Comparison of ENCODE assay signal across 8 cellular contexts in the genomic region with DNA sequence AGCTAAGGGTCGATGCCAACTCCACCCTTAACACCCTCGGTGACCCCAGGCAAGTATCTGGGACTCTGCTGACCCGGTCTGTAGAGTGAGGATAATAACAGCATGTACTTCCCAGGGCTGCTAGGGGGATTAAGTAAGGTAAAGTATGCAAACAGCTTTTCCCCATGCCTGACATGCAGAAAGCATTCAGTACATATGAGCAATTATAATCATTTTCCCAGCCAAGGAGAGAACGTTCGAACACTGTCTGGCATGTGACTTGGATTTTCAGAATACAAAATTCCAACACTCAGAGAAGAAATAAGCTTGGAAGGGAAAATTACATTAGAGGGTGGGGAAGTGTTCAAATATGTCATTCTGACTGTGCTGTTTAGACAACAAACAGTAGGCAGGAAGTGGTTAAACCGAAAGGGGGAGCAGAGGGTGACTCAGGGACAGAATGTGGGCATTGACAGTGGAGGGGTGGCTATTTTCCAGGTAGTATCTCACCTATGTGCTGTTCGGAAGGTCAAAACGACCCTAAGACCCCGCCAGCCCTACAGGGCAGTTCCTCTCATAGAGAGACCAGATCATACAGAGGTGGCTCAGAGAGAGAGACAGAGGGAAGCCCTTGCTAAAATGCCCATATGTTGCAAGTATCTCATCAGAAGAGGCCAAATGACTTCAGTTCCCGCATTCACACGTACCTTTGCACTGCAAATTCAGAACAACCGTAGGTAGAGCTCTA. TPM values are rescaled to one million over a fixed set of nuclear protein-coding genes. Genes with fewer than 3 reads are reported as not detected.
A peak's percentile ranks its signal among the peaks of the same experiment; 100 is the strongest.
DNase-seq lines count a peak whose midpoint lies in the region; ATAC-seq and TF ChIP-seq lines count a peak whose summit lies in the region.

No MANE protein-coding gene starts in this region.

- CTCF ChIA-PET in CD4-positive, alpha-beta T cell (lab: Charles Lee) = interaction anchor here (1.1 to 2.3 kb wide), 2 partner anchors 8 to 197 kb away, joined by 3 to 5 read pairs; no protein-coding TSS in a partner anchor
- CTCF ChIA-PET in activated CD8-positive, alpha-beta memory T cell treated with anti-CD3 and anti-CD28 coated beads, Interleukin-2, amount 10 ng/mL, durations not matched to agents 7 days and 5 days (lab: Charles Lee) = interaction anchor here (0.9 to 2.7 kb wide), 7 partner anchors 9 to 222 kb away, joined by 3 to 17 read pairs (median 5); a partner anchor contains a TSS

- H3K27ac ChIP-seq in CD4-positive, alpha-beta T cell (ENCODE audit: low read depth, low read length) = peak overlapping the region; percentile 3
- peak overlapping the region; percentile 71 for H3K27ac ChIP-seq in foreskin keratinocyte

- H3K27me3 Mint-ChIP-seq in CD4-positive, alpha-beta T cell = no peaks in the 10 kb centered on the region
- no peaks in the 10 kb centered on the region for H3K27me3 Mint-ChIP-seq in activated CD8-positive, alpha-beta memory T cell treated with anti-CD3 and anti-CD28 coated beads, Interleukin-2, amount 10 ng/mL, durations not matched to agents 7 days and 5 days

- peak; percentile 93 for ATAC-seq in CD4-positive, alpha-beta T cell (ENCODE audit: poor library complexity)
- ATAC-seq in GM21423 (IDR thresholded peaks at IDR 0.05; ENCODE audit: unreplicated experiment) (peak; percentile 77), foreskin keratinocyte (peak; percentile 77)
- peak; percentile 94 for ATAC-seq in activated CD8-positive, alpha-beta memory T cell treated with anti-CD3 and anti-CD28 coated beads, Interleukin-2, amount 10 ng/mL, durations not matched to agents 7 days and 5 days

- intact Hi-C loops in CD4-positive, alpha-beta T cell (cut with DNase I, micrococcal nuclease) = loop anchor here (2.0 to 10.0 kb wide), 2 partner anchors 32 to 118 kb away; a partner anchor contains a TSS

- H3K9me3 ChIP-seq in CD4-positive, alpha-beta T cell (ENCODE audit: control insufficient read depth, low read length) = no peaks in the 10 kb centered on the region

- H3K4me1 ChIP-seq in foreskin keratinocyte = peaks cover 27% of the 10 kb centered on the region

- peaks cover 37% of the 10 kb centered on the region for H3K4me1 Mint-ChIP-seq in CD4-positive, alpha-beta T cell (ENCODE audit: low read depth)
- H3K4me1 Mint-ChIP-seq in activated CD8-positive, alpha-beta memory T cell treated with anti-CD3 and anti-CD28 coated beads, Interleukin-2, amount 10 ng/mL, durations not matched to agents 7 days and 5 days = peaks cover 41% of the 10 kb centered on the region

- peak overlapping the region; percentile 54 for H3K27ac Mint-ChIP-seq in CD4-positive, alpha-beta T cell
- peak overlapping the region; percentile 93 for H3K27ac Mint-ChIP-seq in activated CD8-positive, alpha-beta memory T cell treated with anti-CD3 and anti-CD28 coated beads, Interleukin-2, amount 10 ng/mL, durations not matched to agents 7 days and 5 days

- no peaks in the 10 kb centered on the region for H3K27me3 ChIP-seq in CD4-positive, alpha-beta T cell (ENCODE audit: control insufficient read depth, insufficient read depth, low read length)
- H3K27me3 ChIP-seq in foreskin keratinocyte = no peaks in the 10 kb centered on the region

- TF ChIP-seq CTCF in CD4-positive, alpha-beta T cell (IDR thresholded peaks at IDR 0.05) = no peak
- TF ChIP-seq CTCF in foreskin keratinocyte (conservative IDR thresholded peaks at IDR 0.05) = peak; percentile 2

- peak overlapping the region; percentile 3 for H3K4me3 Mint-ChIP-seq in CD4-positive, alpha-beta T cell
- H3K4me3 Mint-ChIP-seq in activated CD8-positive, alpha-beta memory T cell treated with anti-CD3 and anti-CD28 coated beads, Interleukin-2, amount 10 ng/mL, durations not matched to agents 7 days and 5 days = peak overlapping the region; percentile 52

- POLR2A ChIA-PET in CD4-positive, alpha-beta T cell (lab: Charles Lee) = interaction anchor here (0.6 to 3.9 kb wide), 11 partner anchors 13 to 244 kb away, joined by 3 to 21 read pairs (median 3); a partner anchor contains a TSS

- H3K9me3 Mint-ChIP-seq in CD4-positive, alpha-beta T cell = no peaks in the 10 kb centered on the region
- no peaks in the 10 kb centered on the region for H3K9me3 Mint-ChIP-seq in activated CD8-positive, alpha-beta memory T cell treated with anti-CD3 and anti-CD28 coated beads, Interleukin-2, amount 10 ng/mL, durations not matched to agents 7 days and 5 days (ENCODE audit: low read depth)

- peaks cover 18% of the 10 kb centered on the region for H3K36me3 Mint-ChIP-seq in CD4-positive, alpha-beta T cell (ENCODE audit: low read depth)
- peaks cover 17% of the 10 kb centered on the region for H3K36me3 Mint-ChIP-seq in activated CD8-positive, alpha-beta memory T cell treated with anti-CD3 and anti-CD28 coated beads, Interleukin-2, amount 10 ng/mL, durations not matched to agents 7 days and 5 days

- DNase-seq in CD4-positive, alpha-beta T cell = peak; percentile 24 to 49 (median 40)
- DNase-seq in M059J (ENCODE audit: low read depth) = peak; percentile 87
- DNase-seq in activated CD8-positive, alpha-beta memory T cell treated with anti-CD3 and anti-CD28 coated beads, Interleukin-2, amount 10 ng/mL, durations not matched to agents 7 days and 5 days = peak; percentile 89
- peak; percentile 86 to 90 for DNase-seq in foreskin keratinocyte
- peak; percentile 31 to 43 for DNase-seq in stimulated activated CD8-positive, alpha-beta memory T cell treated with anti-CD3 and anti-CD28 coated beads, Interleukin-7, amount 100 ng/mL, for 4 hours (ENCODE audit: low read depth in 2 of 2)
- no peak for DNase-seq in midbrain (lab: John Stamatoyannopoulos, UW)
- no peak for DNase-seq in NCI-H2196 (lab: John Stamatoyannopoulos, UW; ENCODE audit: unreplicated experiment)

RNA-seq across cellular contexts. Expression of a gene that starts 14.9 kb away (rescaled TPM):
- total RNA-seq in CD4-positive, alpha-beta T cell = under 1 TPM; 0.81 to 0.96 TPM
- total RNA-seq in M059J (2014; rRNA removed; shearing (Covaris generic)) = 0.15 and 0.49 TPM in 2 replicates
- 1 to 10 TPM; 1.3 to 1.8 TPM for total RNA-seq in activated CD8-positive, alpha-beta memory T cell treated with anti-CD3 and anti-CD28 coated beads, Interleukin-2, amount 10 ng/mL, durations not matched to agents 7 days and 5 days
- 0.21 and 0.37 TPM in 2 replicates for total RNA-seq in foreskin keratinocyte
- 0.20 and 0.41 TPM in 2 replicates for polyA plus RNA-seq in foreskin keratinocyte

RNA-seq across cellular contexts. Expression of a gene that starts 31.6 kb away (rescaled TPM):
- 10 to 100 TPM; 43.5 to 45.3 TPM for total RNA-seq in CD4-positive, alpha-beta T cell
- total RNA-seq in M059J (2014; rRNA removed; shearing (Covaris generic)) = 2.1 and 5.0 TPM in 2 replicates
- 10 to 100 TPM; 19.3 to 22.3 TPM for total RNA-seq in activated CD8-positive, alpha-beta memory T cell treated with anti-CD3 and anti-CD28 coated beads, Interleukin-2, amount 10 ng/mL, durations not matched to agents 7 days and 5 days
- 3.6 and 3.7 TPM in 2 replicates for total RNA-seq in foreskin keratinocyte
- 1.8 and 2.4 TPM in 2 replicates for polyA plus RNA-seq in foreskin keratinocyte

RNA-seq across cellular contexts. Expression of a gene that starts 52.8 kb away (rescaled TPM):
- 10 to 100 TPM; 50.9 to 54.8 TPM for total RNA-seq in CD4-positive, alpha-beta T cell
- total RNA-seq in M059J (2014; rRNA removed; shearing (Covaris generic)) = 93.9 and 105 TPM in 2 replicates
- 10 to 100 TPM; 54.6 to 60.0 TPM for total RNA-seq in activated CD8-positive, alpha-beta memory T cell treated with anti-CD3 and anti-CD28 coated beads, Interleukin-2, amount 10 ng/mL, durations not matched to agents 7 days and 5 days
- total RNA-seq in foreskin keratinocyte = 45.0 and 50.6 TPM in 2 replicates
- polyA plus RNA-seq in foreskin keratinocyte = 30.8 and 36.8 TPM in 2 replicates

Comparison
In these comparisons a context has a peak if more than half of its experiments do, and no peak if none do; other contexts are left out.
1. DNase-seq: peak in CD4-positive, alpha-beta T cell (10 of 10), M059J (single experiment), activated CD8-positive, alpha-beta memory T cell treated with anti-CD3 and anti-CD28 coated beads, Interleukin-2, amount 10 ng/mL, durations not matched to agents 7 days and 5 days (single experiment), foreskin keratinocyte (2 of 2) and stimulated activated CD8-positive, alpha-beta memory T cell treated with anti-CD3 and anti-CD28 coated beads, Interleukin-7, amount 100 ng/mL, for 4 hours (2 of 2); none in midbrain (single experiment) and NCI-H2196 (single experiment).
2. Peak in every context shown above with its lines, with median percentiles within 50 percentile points of each other: ATAC-seq.